ENCODE assay signal across 9 cellular contexts in genomic region chr5:157290981-157291711, GRCh38. TPM values are rescaled to one million over a fixed set of nuclear protein-coding genes. Genes with fewer than 3 reads are reported as not detected.
A peak's percentile ranks its signal among the peaks of the same experiment; 100 is the strongest.
DNase-seq lines count a peak whose midpoint lies in the region; ATAC-seq and TF ChIP-seq lines count a peak whose summit lies in the region.
"Had no signal": no experiment of that assay in that cellular context is flagged by ENCODE, and none has a peak within 500 bp of the region (broad histone marks: within the 10 kb centered on the region; RNA-seq: fewer than 3 reads in every experiment).

No MANE protein-coding gene starts in this region.

- H3F3A ChIP-seq in PC-3 (ENCODE audit: low read length, unreplicated experiment), result no peaks in the 10 kb centered on the region

- no peaks in the 10 kb centered on the region for H3K27me3 ChIP-seq in PC-3 (ENCODE audit: low read length)
- H3K27me3 ChIP-seq in H7 (ENCODE audit: control insufficient read depth, insufficient read depth, low read length), result no peaks in the 10 kb centered on the region

- no peaks in the 10 kb centered on the region for H3K36me3 ChIP-seq in PC-3 (ENCODE audit: low read depth, low read length)
- peaks cover 13% of the 10 kb centered on the region for H3K36me3 ChIP-seq in H7 (replicated peaks; ENCODE audit: control insufficient read depth, insufficient read depth, low read length)

- intact Hi-C loops in PC-3 (cut with micrococcal nuclease), result loop anchor here (5.0 to 10.0 kb wide), 2 partner anchors 476 to 549 kb away; no protein-coding TSS in a partner anchor

- no peaks in the 10 kb centered on the region for H3K9me3 ChIP-seq in PC-3 (ENCODE audit: low read length)

- H3K4me1 ChIP-seq in PC-3 (ENCODE audit: insufficient read depth, low read length), result no peaks in the 10 kb centered on the region

- H3K4me3 ChIP-seq in PC-3 (ENCODE audit: low read length), result no peak overlapping the region
- no peak overlapping the region for H3K4me3 ChIP-seq in H7 (ENCODE audit: insufficient read depth, low read depth, low read length)

- H3K9ac ChIP-seq in PC-3 (ENCODE audit: low read length), result no peak overlapping the region

- H3K9me2 ChIP-seq in PC-3 (replicated peaks; ENCODE audit: low read length), result no peaks in the 10 kb centered on the region

- POLR2A ChIA-PET in PC-3 (lab: Charles Lee; ENCODE audit: unreplicated experiment), result no interaction called here

- no peak overlapping the region for H3K27ac ChIP-seq in PC-3 (ENCODE audit: low read length)
- H3K27ac ChIP-seq: epithelial cell of prostate had no signal

- TF ChIP-seq EP300 in Ishikawa (IDR thresholded peaks at IDR 0.05; ENCODE audit: borderline replicate concordance), result no peak

- no peak overlapping the region for H3K4me2 ChIP-seq in PC-3 (ENCODE audit: low read length)

- no TSS peak for BruUV-seq in PC-3 (replicated peaks; lab: Mats Ljungman, UMichigan)

- TF ChIP-seq RAD21 in Ishikawa (IDR thresholded peaks at IDR 0.05; ENCODE audit: low read depth), result no peak

- TF ChIP-seq CTCF in PC-3 (conservative IDR thresholded peaks at IDR 0.05; ENCODE audit: low read depth, low read length), result no peak

- CTCF ChIA-PET in PC-3 (lab: Charles Lee), result no interaction called here

- peak; percentile 95 for DNase-seq in glomerular visceral epithelial cell (ENCODE audit: extremely low spot score)
- DNase-seq in PC-3, result no peak
- no peak for DNase-seq in medulla oblongata (ENCODE audit: extremely low spot score)
- DNase-seq in epidermal melanocyte (ENCODE audit: insufficient read length, low spot score), result no peak
- DNase-seq in H7, result no peak

- H2AFZ ChIP-seq in PC-3 (ENCODE audit: low read length), result no peak overlapping the region

- no peaks in the 10 kb centered on the region for H3K79me2 ChIP-seq in PC-3 (ENCODE audit: low read length)

- ATAC-seq in GM18519 (IDR thresholded peaks at IDR 0.05; ENCODE audit: low FRiP score, unreplicated experiment) (peak; percentile 59), GM21717 (IDR thresholded peaks at IDR 0.05; ENCODE audit: unreplicated experiment) (peak; percentile 95), PC-3 (no peak)

- no peaks in the 10 kb centered on the region for H4K20me1 ChIP-seq in PC-3 (ENCODE audit: low read length)

TF ChIP-seq in Ishikawa, 13 proteins besides CTCF, POLR2A, EP300 and RAD21:
- no peak for TF ChIP-seq TAF1 (IDR thresholded peaks at IDR 0.05; ENCODE audit: low read depth)
- no peak for TF ChIP-seq TCF12 (IDR thresholded peaks at IDR 0.05; ENCODE audit: low read depth)
- TF ChIP-seq CEBPB (IDR thresholded peaks at IDR 0.05), result no peak
- TF ChIP-seq EGR1 (IDR thresholded peaks at IDR 0.05), result no peak
- TF ChIP-seq MAX (IDR thresholded peaks at IDR 0.05), result peak; percentile 35; the same call in 1 of the 2 replicates
- no peak for TF ChIP-seq FOXM1 (IDR thresholded peaks at IDR 0.05; ENCODE audit: borderline replicate concordance, low read depth)
- no peak for TF ChIP-seq REST (IDR thresholded peaks at IDR 0.05; ENCODE audit: low read depth)
- TF ChIP-seq NFIC (IDR thresholded peaks at IDR 0.05), result peak; percentile 58
- no peak for TF ChIP-seq ZBTB7A (IDR thresholded peaks at IDR 0.05; ENCODE audit: low read depth)
- no peak for TF ChIP-seq TEAD4 (IDR thresholded peaks at IDR 0.05)
- TF ChIP-seq CREB1 (IDR thresholded peaks at IDR 0.05; ENCODE audit: low read depth), result no peak
- no peak for TF ChIP-seq USF1 (IDR thresholded peaks at IDR 0.05)
- no peak for TF ChIP-seq YY1 (IDR thresholded peaks at IDR 0.05; ENCODE audit: low read depth)
TF ChIP-seq in Ishikawa: peak in this region for 2.

RNA-seq across cellular contexts. Expression of gene CYFIP2, which starts 25.2 kb away (rescaled TPM):
- 30.4 and 36.0 TPM in 2 replicates for total RNA-seq in PC-3 (2014; rRNA removed)
- 14.3 and 20.5 TPM in 2 replicates for total RNA-seq in H7 (2014; rRNA removed; shearing (Covaris generic))
